Comparison of ENCODE assay signal across 4 cellular contexts in the genomic region with DNA sequence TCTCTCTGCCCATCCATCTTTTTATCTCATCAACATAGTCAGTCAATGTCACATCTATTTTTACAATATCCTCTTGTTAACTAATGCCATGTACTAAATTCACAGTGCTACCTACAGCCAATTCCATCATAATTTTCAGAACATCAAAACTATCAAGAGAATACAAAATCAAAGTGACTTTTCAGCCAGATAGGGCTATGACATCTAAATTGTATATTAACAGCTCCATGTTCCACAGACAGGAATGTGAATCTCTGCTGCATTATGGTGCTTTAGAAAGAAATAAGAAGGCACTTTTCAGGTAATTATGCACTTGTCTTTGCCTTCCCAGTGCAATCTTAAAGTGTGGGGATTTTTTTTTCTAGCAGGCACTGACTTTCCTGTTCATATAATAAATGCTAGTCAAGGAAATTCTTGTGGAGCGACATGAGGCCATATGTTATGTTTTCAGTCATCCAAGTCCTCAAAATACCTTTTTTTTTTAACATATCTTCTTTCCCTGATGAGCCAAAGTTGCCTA.
"Had no signal": no experiment of that assay in that cellular context is flagged by ENCODE, and none has a peak within 500 bp of the region (broad histone marks: within the 10 kb centered on the region; RNA-seq: fewer than 3 reads in every experiment).

No MANE protein-coding gene starts in this region.

- H3K27ac ChIP-seq: HL-60 had no signal

- H3K4me3 ChIP-seq: K562 had no signal

- DNase-seq: IMR-90, KBM-7 had no signal
